30 cellular contexts compared by ENCODE assay signal in genomic region chr5:67153292-67153691, GRCh38. TPM values are rescaled to one million over a fixed set of nuclear protein-coding genes. Genes with fewer than 3 reads are reported as not detected.
"Had no signal": no experiment of that assay in that cellular context is flagged by ENCODE, and none has a peak within 500 bp of the region (broad histone marks: within the 10 kb centered on the region; RNA-seq: fewer than 3 reads in every experiment).

No MANE protein-coding gene starts in this region.

- H3K27ac ChIP-seq: coronary artery, left lung, lower lobe of right lung, pancreas, stomach, thoracic aorta had no signal

- FAIRE-seq: frontal cortex, islet of Langerhans, pancreas had no signal

- DNase-seq: effector CD4-positive, alpha-beta T cell; endodermal cell; heart right ventricle; hypothalamus; kidney glomerular epithelial cell; left lung; lower lobe of right lung; mesenchymal stem cell; midbrain; naive B cell; occipital lobe; pancreas; stimulated activated CD4-positive, alpha-beta T cell treated with anti-CD3 and anti-CD28 coated beads, Interleukin-2, amount 100 ng/mL, for 24 hours; stimulated activated CD4-positive, alpha-beta T cell treated with anti-CD3 and anti-CD28 coated beads, Interleukin-4, amount 100 ng/mL, for 4 hours; stimulated activated naive CD4-positive, alpha-beta T cell; stomach; substantia nigra; trophoblast cell had no signal

- H3K4me3 ChIP-seq: coronary artery, heart right ventricle, left lung, lower lobe of right lung, pancreas, stomach, thoracic aorta had no signal

- H3K4me1 ChIP-seq: left lung, pancreas had no signal

- ATAC-seq: esophagus mucosa, heart right ventricle, left lung, lower lobe of right lung, pancreas, sciatic nerve had no signal

- H3K9me3 Mint-ChIP-seq: endodermal cell, naive B cell, nephron had no signal

- H3K9me3 ChIP-seq: heart right ventricle, left lung, lower lobe of right lung, pancreas, stomach, thoracic aorta had no signal

- H3K36me3 Mint-ChIP-seq: naive B cell had no signal

- H3K27me3 ChIP-seq: heart right ventricle, left lung, pancreas, stomach had no signal

- H3K27ac Mint-ChIP-seq: endodermal cell, nephron, progenitor cell of endocrine pancreas had no signal

RNA-seq across cellular contexts. Expression of gene CD180, which starts 43.3 kb away (rescaled TPM):
- total RNA-seq: chondrocyte, dermis microvascular lymphatic vessel endothelial cell, endodermal cell, fibroblast of lung, progenitor cell of endocrine pancreas, renal cortical epithelial cell had no signal
